Comparison of ENCODE assay signal across 30 cellular contexts in the genomic region with DNA sequence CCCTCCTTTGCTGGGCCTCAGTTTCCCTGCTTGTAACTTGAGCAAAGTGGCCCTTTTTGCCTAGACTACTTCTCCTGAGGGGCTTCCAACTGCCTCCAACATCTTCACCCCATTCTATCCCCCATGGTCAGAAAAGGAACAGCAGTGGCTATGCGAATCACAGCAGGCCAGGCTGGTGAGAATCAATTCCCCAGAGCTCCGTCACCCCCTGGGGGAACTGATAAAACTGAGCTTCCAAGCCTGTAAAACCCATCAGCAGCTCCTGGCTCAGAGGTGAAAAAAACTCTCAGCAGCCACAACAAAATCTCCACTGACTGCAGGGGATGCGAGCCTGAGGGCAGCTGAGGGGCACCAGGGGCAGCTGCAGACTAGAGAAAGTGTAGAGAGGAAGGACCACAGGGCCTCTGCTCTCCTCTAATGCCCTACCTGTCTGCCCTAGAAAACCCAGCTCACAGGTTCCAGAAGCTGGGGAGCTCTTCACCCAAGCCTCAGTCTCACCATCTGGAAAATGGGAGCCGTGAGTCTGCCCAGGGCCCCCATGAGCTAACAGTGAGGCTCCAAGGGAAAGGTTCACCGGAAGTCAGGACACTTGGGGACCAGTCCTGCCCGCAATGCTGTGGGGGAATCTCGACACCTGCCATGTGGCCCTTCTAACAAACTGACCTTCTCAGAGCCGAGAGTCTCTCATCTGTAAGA.
DNase-seq lines count a peak whose midpoint lies in the region; TF ChIP-seq lines count a peak whose summit lies in the region.
"Had no signal": no experiment of that assay in that cellular context is flagged by ENCODE, and none has a peak within 500 bp of the region (broad histone marks: within the 10 kb centered on the region; RNA-seq: fewer than 3 reads in every experiment).

No MANE protein-coding gene starts in this region.

- DNase-seq in A673 (ENCODE audit: low spot score) = peak; percentile 39
- DNase-seq in NCI-H146 treated with DMSO at 0.1 percent for 48 hours (lab: John Stamatoyannopoulos, UW; ENCODE audit: unreplicated experiment) = peak; percentile 24
- no peak for DNase-seq in activated CD4-positive, alpha-beta T cell treated with anti-CD3 and anti-CD28 coated beads for 1 hour
- no peak for DNase-seq in glutamatergic neuron
- DNase-seq in globus pallidus (ENCODE audit: low spot score) = no peak
- DNase-seq: activated CD4-positive, alpha-beta T cell treated with anti-CD3 and anti-CD28 coated beads, Interleukin-2, amount 10 ng/mL, durations not matched to agents 24 days and 14 days; activated effector memory CD4-positive, alpha-beta T cell treated with anti-CD3 and anti-CD28 coated beads, Interleukin-2, amount 50 U/mL, for 16 hours; activated naive CD8-positive, alpha-beta T cell treated with anti-CD3 and anti-CD28 coated beads for 36 hours; activated T-cell treated with anti-CD3 and anti-CD28 coated beads, Interleukin-2, amount 50 U/mL, for 1 hour; anterior cingulate cortex; Calu3; DND-41; effector CD8-positive, alpha-beta T cell; HFFc6; left lung; NCI-H2029 treated with DMSO at 0.1 percent for 48 hours; NCI-H226; NCI-H774; stimulated activated CD4-positive, alpha-beta T cell treated with anti-CD3 and anti-CD28 coated beads, Interleukin-1b, Interleukin-23, amount 100 ng/mL, for 48 hours; stimulated activated naive CD8-positive, alpha-beta T cell treated with anti-CD3 and anti-CD28 coated beads, Interleukin-15, amount 100 ng/mL, for 72 hours; T-helper 9 cell; uterus; WERI-Rb-1 had no signal

- H3K4me2 ChIP-seq in BLaER1 treated with 17β-estradiol and CSF1 and Interleukin-3, amounts not matched to agents 10 nM and 100 nM = peak overlapping the region in 6 of 11 experiments; percentile 19 to 48 (median 30); a peak in 10 of 22 replicates
- H3K4me2 ChIP-seq: GM23338 had no signal

- BruUV-seq in A673 (replicated peaks; lab: Mats Ljungman, UMichigan) = no TSS peak

- H3K27me3 Mint-ChIP-seq in glutamatergic neuron (ENCODE audit: unreplicated experiment) = peaks cover 14% of the 10 kb centered on the region
- H3K27me3 Mint-ChIP-seq: activated naive CD8-positive, alpha-beta T cell treated with anti-CD3 and anti-CD28 coated beads for 36 hours; stimulated activated naive CD8-positive, alpha-beta T cell treated with anti-CD3 and anti-CD28 coated beads, Interleukin-15, amount 100 ng/mL, for 72 hours had no signal

- H3K4me1 ChIP-seq in A673 (ENCODE audit: insufficient read depth, low read length, poor library complexity, severe bottlenecking) (no peaks in the 10 kb centered on the region), endocrine pancreas (ENCODE audit: control insufficient read depth, insufficient read depth, low read length) (no peaks in the 10 kb centered on the region)
- peaks cover 0 to 18% (median 13%) of the 10 kb centered on the region in 10 experiments; a peak in 13 of 20 replicates for H3K4me1 ChIP-seq in BLaER1 treated with 17β-estradiol and CSF1 and Interleukin-3, amounts not matched to agents 10 nM and 100 nM
- H3K4me1 ChIP-seq: left lung, uterus had no signal

- peak overlapping the region in 2 of 11 experiments; percentile 1 to 7; a peak in 1 of 22 replicates for H3K9ac ChIP-seq in BLaER1 treated with 17β-estradiol and CSF1 and Interleukin-3, amounts not matched to agents 10 nM and 100 nM
- H3K9ac ChIP-seq in endocrine pancreas (ENCODE audit: control insufficient read depth, insufficient read depth, low read length) = peak overlapping the region; percentile 11

- POLR2A ChIA-PET in A673 (lab: Charles Lee; ENCODE audit: low non-redundant PET) = no interaction called here

- H3K27ac Mint-ChIP-seq in glutamatergic neuron (ENCODE audit: unreplicated experiment) = no peak overlapping the region
- H3K27ac Mint-ChIP-seq: activated CD4-positive, alpha-beta T cell treated with anti-CD3 and anti-CD28 coated beads, Interleukin-2, amount 10 ng/mL, durations not matched to agents 24 days and 14 days; activated naive CD8-positive, alpha-beta T cell treated with anti-CD3 and anti-CD28 coated beads for 36 hours; GM23338; HFFc6; memory B cell; stimulated activated naive CD8-positive, alpha-beta T cell treated with anti-CD3 and anti-CD28 coated beads, Interleukin-15, amount 100 ng/mL, for 72 hours had no signal

- peaks cover 8% of the 10 kb centered on the region for H3K4me1 Mint-ChIP-seq in glutamatergic neuron (ENCODE audit: low read depth, unreplicated experiment)
- H3K4me1 Mint-ChIP-seq: activated CD4-positive, alpha-beta T cell treated with anti-CD3 and anti-CD28 coated beads, Interleukin-2, amount 10 ng/mL, durations not matched to agents 24 days and 14 days; activated naive CD8-positive, alpha-beta T cell treated with anti-CD3 and anti-CD28 coated beads for 36 hours; memory B cell; stimulated activated naive CD8-positive, alpha-beta T cell treated with anti-CD3 and anti-CD28 coated beads, Interleukin-15, amount 100 ng/mL, for 72 hours had no signal

- H3K9me3 Mint-ChIP-seq in glutamatergic neuron (ENCODE audit: unreplicated experiment) = peaks cover 5% of the 10 kb centered on the region
- H3K9me3 Mint-ChIP-seq: activated CD4-positive, alpha-beta T cell treated with anti-CD3 and anti-CD28 coated beads, Interleukin-2, amount 10 ng/mL, durations not matched to agents 24 days and 14 days; activated naive CD8-positive, alpha-beta T cell treated with anti-CD3 and anti-CD28 coated beads for 36 hours; GM23338; HFFc6; memory B cell; stimulated activated naive CD8-positive, alpha-beta T cell treated with anti-CD3 and anti-CD28 coated beads, Interleukin-15, amount 100 ng/mL, for 72 hours had no signal

- CTCF ChIA-PET in A673 (lab: Charles Lee) = interaction anchor here (1.0 kb wide), 1 partner anchor 254 kb away, joined by 3 read pairs; no protein-coding TSS in a partner anchor

- H3K9me3 ChIP-seq in A673 (ENCODE audit: low read depth, low read length, poor library complexity, severe bottlenecking) (no peaks in the 10 kb centered on the region), endocrine pancreas (ENCODE audit: control insufficient read depth, low read length) (no peaks in the 10 kb centered on the region)
- H3K9me3 ChIP-seq in BLaER1 treated with 17β-estradiol and CSF1 and Interleukin-3, amounts not matched to agents 10 nM and 100 nM (replicated peaks in 1 of 11) = peaks cover 0 to 5% (median 0%) of the 10 kb centered on the region in 11 experiments; a peak in 2 of 22 replicates
- H3K9me3 ChIP-seq: left lung, thoracic aorta, uterus had no signal

- H3K36me3 ChIP-seq in A673 (ENCODE audit: insufficient read depth, low read length, poor library complexity, severe bottlenecking) (no peaks in the 10 kb centered on the region), endocrine pancreas (ENCODE audit: control insufficient read depth, insufficient read depth, low read length) (no peaks in the 10 kb centered on the region)
- no peaks in the 10 kb centered on the region for H3K36me3 ChIP-seq in BLaER1 treated with 17β-estradiol and CSF1 and Interleukin-3, amounts not matched to agents 10 nM and 100 nM
- H3K36me3 ChIP-seq: left lung, thoracic aorta, uterus had no signal

- peaks cover 9% of the 10 kb centered on the region for H3K36me3 Mint-ChIP-seq in glutamatergic neuron (ENCODE audit: unreplicated experiment)
- H3K36me3 Mint-ChIP-seq: activated naive CD8-positive, alpha-beta T cell treated with anti-CD3 and anti-CD28 coated beads for 36 hours; memory B cell had no signal

- intact Hi-C loops in A673 (cut with micrococcal nuclease; ENCODE audit: unreplicated experiment) = loop anchor here (10.0 kb wide), 1 partner anchor 180 kb away; no protein-coding TSS in a partner anchor

- H3K4me3 ChIP-seq in A673 (ENCODE audit: low read depth, low read length, poor library complexity, severe bottlenecking) (no peak overlapping the region), endocrine pancreas (ENCODE audit: control insufficient read depth, insufficient read depth, low read length) (no peak overlapping the region)
- no peak overlapping the region for H3K4me3 ChIP-seq in BLaER1 treated with 17β-estradiol and CSF1 and Interleukin-3, amounts not matched to agents 10 nM and 100 nM
- H3K4me3 ChIP-seq: coronary artery, GM23338, left lung, thoracic aorta, uterus had no signal

- H4K20me1 ChIP-seq in BLaER1 treated with 17β-estradiol and CSF1 and Interleukin-3, amounts not matched to agents 10 nM and 100 nM = peaks cover 0 to 19% (median 0%) of the 10 kb centered on the region in 11 experiments; a peak in 3 of 22 replicates

- no peak overlapping the region for H3K4me3 Mint-ChIP-seq in glutamatergic neuron (ENCODE audit: unreplicated experiment)
- H3K4me3 Mint-ChIP-seq: activated CD4-positive, alpha-beta T cell treated with anti-CD3 and anti-CD28 coated beads, Interleukin-2, amount 10 ng/mL, durations not matched to agents 24 days and 14 days; activated naive CD8-positive, alpha-beta T cell treated with anti-CD3 and anti-CD28 coated beads for 36 hours; GM23338; HFFc6; memory B cell; stimulated activated naive CD8-positive, alpha-beta T cell treated with anti-CD3 and anti-CD28 coated beads, Interleukin-15, amount 100 ng/mL, for 72 hours had no signal

- TF ChIP-seq CTCF in A673 (conservative IDR thresholded peaks at IDR 0.05; ENCODE audit: low read depth, low read length) = no peak
- TF ChIP-seq CTCF in glutamatergic neuron (IDR thresholded peaks at IDR 0.05; ENCODE audit: partially characterized antibody, unreplicated experiment) = no peak

- H3K27me3 ChIP-seq in A673 (replicated peaks; ENCODE audit: insufficient read depth, low read depth, low read length, poor library complexity) = no peaks in the 10 kb centered on the region
- no peaks in the 10 kb centered on the region for H3K27me3 ChIP-seq in BLaER1 treated with 17β-estradiol and CSF1 and Interleukin-3, amounts not matched to agents 10 nM and 100 nM
- H3K27me3 ChIP-seq in endocrine pancreas (ENCODE audit: control insufficient read depth, insufficient read depth, low read length) = no peaks in the 10 kb centered on the region
- H3K27me3 ChIP-seq: uterus had no signal

- no peak overlapping the region for H3K27ac ChIP-seq in A673 (ENCODE audit: low read depth, low read length, poor library complexity, severe bottlenecking)
- no peak overlapping the region for H3K27ac ChIP-seq in BLaER1 treated with 17β-estradiol and CSF1 and Interleukin-3, amounts not matched to agents 10 nM and 100 nM
- H3K27ac ChIP-seq: C4-2B, coronary artery, left lung, thoracic aorta, uterus, WERI-Rb-1 had no signal

Comparison
In these comparisons a context has a peak if more than half of its experiments do, and no peak if none do; other contexts are left out.
1. DNase-seq: peak in A673 (single experiment) and NCI-H146 treated with DMSO at 0.1 percent for 48 hours (single experiment); none in activated CD4-positive, alpha-beta T cell treated with anti-CD3 and anti-CD28 coated beads for 1 hour (single experiment), glutamatergic neuron (single experiment) and globus pallidus (single experiment).